Comparison of ENCODE assay signal across 8 cellular contexts in the genomic region with DNA sequence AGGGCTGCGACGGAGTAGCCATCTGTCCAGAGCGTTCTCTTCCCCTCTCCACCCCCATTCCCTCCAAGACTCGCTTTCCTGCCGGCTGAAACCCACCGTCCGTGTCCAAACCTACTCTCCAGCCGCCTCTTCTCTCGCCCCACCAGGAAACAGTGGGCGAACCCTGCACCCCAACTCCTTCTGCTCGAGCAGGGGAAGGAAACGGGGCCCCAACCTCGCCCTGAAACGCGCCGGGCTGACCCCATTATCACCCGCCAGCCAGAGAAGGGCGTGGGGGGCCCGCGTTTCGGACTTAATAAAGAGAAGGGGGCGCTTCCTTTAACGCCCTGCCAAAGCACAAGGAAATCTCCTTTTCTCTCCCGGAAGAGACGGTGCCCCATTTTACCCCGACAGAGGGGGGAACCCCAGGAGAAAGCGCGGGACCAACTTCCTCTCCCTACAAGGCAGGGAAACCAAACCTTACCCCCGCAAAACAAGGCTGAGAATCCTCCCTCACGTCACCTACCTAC.
DNase-seq lines count a peak whose midpoint lies in the region; TF ChIP-seq lines count a peak whose summit lies in the region.

No MANE protein-coding gene starts in this region.

- peak; percentile 24 for DNase-seq in activated CD8-positive, alpha-beta memory T cell treated with anti-CD3 and anti-CD28 coated beads, Interleukin-2, amount 50 U/mL, for 24 hours (ENCODE audit: extremely low read depth)
- DNase-seq in erythroblast (lab: John Stamatoyannopoulos, UW) (peak; percentile 89), NCI-H1694 treated with DMSO at 0.1 percent for 48 hours (lab: John Stamatoyannopoulos, UW) (no peak), GM10248 (ENCODE audit: extremely low spot score) (no peak), HPDE6-E6E7 (ENCODE audit: extremely low spot score) (no peak)

- H3K9me3 ChIP-seq in BLaER1 (no peaks in the 10 kb centered on the region), neuron (ENCODE audit: low read length) (no peaks in the 10 kb centered on the region)

- H3K36me3 ChIP-seq in BLaER1, result peaks cover 11% of the 10 kb centered on the region
- no peaks in the 10 kb centered on the region for H3K36me3 ChIP-seq in KMS-11 (ENCODE audit: insufficient read depth)
- peaks cover 11% of the 10 kb centered on the region for H3K36me3 ChIP-seq in neuron (ENCODE audit: insufficient read depth, low read length)

- peak overlapping the region; percentile 25 for H2AFZ ChIP-seq in KMS-11 (ENCODE audit: low read depth)
- no peak overlapping the region for H2AFZ ChIP-seq in neuron (ENCODE audit: low read depth, low read length)

- CTCF ChIA-PET in GM10248 (lab: Yijun Ruan, JAX), result interaction anchor here (0.8 to 1.0 kb wide), 2 partner anchors 12 to 13 kb away, joined by 3 read pairs; no protein-coding TSS in a partner anchor

- H3K9ac ChIP-seq in BLaER1 (peak overlapping the region; percentile 99), KMS-11 (peak overlapping the region; percentile 100)

- H3K4me1 ChIP-seq in BLaER1 (peaks cover 61% of the 10 kb centered on the region), KMS-11 (ENCODE audit: low read depth, poor library complexity, severe bottlenecking) (peaks cover 24% of the 10 kb centered on the region), neuron (ENCODE audit: insufficient read depth, low read length) (peaks cover 52% of the 10 kb centered on the region)

- TF ChIP-seq POLR2A in erythroblast (IDR thresholded peaks at IDR 0.05; ENCODE audit: low read length), result no peak

- peak overlapping the region; percentile 86 for H3K4me3 ChIP-seq in BLaER1
- no peak overlapping the region for H3K4me3 ChIP-seq in KMS-11 (IDR thresholded peaks at IDR 0.05; ENCODE audit: insufficient read depth, low read depth, low read length)
- H3K4me3 ChIP-seq in neuron (ENCODE audit: low read length), result peak overlapping the region; percentile 81

- peaks cover 44% of the 10 kb centered on the region for H3K79me2 ChIP-seq in KMS-11 (ENCODE audit: insufficient read depth, low read depth)

- TF ChIP-seq CTCF in KMS-11 (conservative IDR thresholded peaks at IDR 0.05; ENCODE audit: low read depth, low read length) (no peak), GM10248 (IDR thresholded peaks at IDR 0.05; ENCODE audit: control extremely low read depth, extremely low read depth, low read depth, missing control alignments) (no peak)

- H4K20me1 ChIP-seq in BLaER1 (no peaks in the 10 kb centered on the region), KMS-11 (ENCODE audit: insufficient read depth) (no peaks in the 10 kb centered on the region)

- H3K27me3 ChIP-seq in BLaER1 (no peaks in the 10 kb centered on the region), KMS-11 (ENCODE audit: insufficient read depth, low read depth) (no peaks in the 10 kb centered on the region), neuron (ENCODE audit: insufficient read depth, low read length) (no peaks in the 10 kb centered on the region)

- POLR2A ChIA-PET in GM10248 (lab: Yijun Ruan, JAX), result interaction anchor here (0.6 to 1.4 kb wide), 4 partner anchors 15 to 1253 kb away, joined by 4 to 9 read pairs (median 4); partner anchors contain the start of genes SYNGR4 and TMEM143

- peak overlapping the region; percentile 100 for H3K27ac ChIP-seq in BLaER1
- H3K27ac ChIP-seq in KMS-11, result peak overlapping the region; percentile 100

- H3K4me2 ChIP-seq in BLaER1 (peak overlapping the region; percentile 88), KMS-11 (peak overlapping the region; percentile 89)

Comparison
In these comparisons a context has a peak if more than half of its experiments do, and no peak if none do; other contexts are left out.
1. DNase-seq: peak in activated CD8-positive, alpha-beta memory T cell treated with anti-CD3 and anti-CD28 coated beads, Interleukin-2, amount 50 U/mL, for 24 hours (single experiment) and erythroblast (2 of 2); none in NCI-H1694 treated with DMSO at 0.1 percent for 48 hours (single experiment), GM10248 (single experiment) and HPDE6-E6E7 (single experiment).